ENCODE assay signal across 19 cellular contexts in genomic region chr2:205357732-205358131, GRCh38.
A peak's percentile ranks its signal among the peaks of the same experiment; 100 is the strongest.
DNase-seq lines count a peak whose midpoint lies in the region; FAIRE-seq and TF ChIP-seq lines count a peak whose summit lies in the region.
"Had no signal": no experiment of that assay in that cellular context is flagged by ENCODE, and none has a peak within 500 bp of the region (broad histone marks: within the 10 kb centered on the region; RNA-seq: fewer than 3 reads in every experiment).

No MANE protein-coding gene starts in this region.

- H3K23ac ChIP-seq in H9 (ENCODE audit: insufficient read length, low read depth, low read length) = no peak overlapping the region

- no peak for FAIRE-seq in astrocyte (lab: Jason Lieb, UNC)
- FAIRE-seq: GM18507, GM19239 had no signal

- H3K4ac ChIP-seq in H9 (ENCODE audit: low read depth, low read length) = no peak overlapping the region

- peaks cover 6% of the 10 kb centered on the region; the same call in 1 of the 2 replicates for H3K4me1 ChIP-seq in H9 (ENCODE audit: insufficient read depth, low read length)
- H3K4me1 ChIP-seq in HUES64 (ENCODE audit: insufficient read depth, low read length) = peaks cover 23% of the 10 kb centered on the region
- peaks cover 9% of the 10 kb centered on the region for H3K4me1 ChIP-seq in astrocyte (ENCODE audit: insufficient read depth, low read length)
- peaks cover 8% of the 10 kb centered on the region for H3K4me1 ChIP-seq in neural progenitor cell
- no peaks in the 10 kb centered on the region for H3K4me1 ChIP-seq in stomach

- no peak overlapping the region for H3K4me3 ChIP-seq in HUES64 (ENCODE audit: low read length)
- no peak overlapping the region for H3K4me3 ChIP-seq in astrocyte (ENCODE audit: insufficient read depth, low read depth, low read length)
- H3K4me3 ChIP-seq in neural progenitor cell = no peak overlapping the region
- no peak overlapping the region for H3K4me3 ChIP-seq in stomach
- no peak overlapping the region for H3K4me3 ChIP-seq in brain microvascular endothelial cell (ENCODE audit: low read depth, low read length)

- H3K4me3 Mint-ChIP-seq in H9 (no peak overlapping the region), astrocyte (ENCODE audit: unreplicated experiment) (no peak overlapping the region), neural progenitor cell (no peak overlapping the region)
- H3K4me3 Mint-ChIP-seq: CD4-positive, CD25-positive, alpha-beta regulatory T cell had no signal

- intact Hi-C loops in stomach (cut with DNase I; ENCODE audit: low total_unique reads) = no loop called here

- H3K9me3 ChIP-seq in H9 (ENCODE audit: control insufficient read depth, low read depth, low read length) = no peaks in the 10 kb centered on the region
- H3K9me3 ChIP-seq in HUES64 (ENCODE audit: insufficient read depth, low read depth, low read length) = no peaks in the 10 kb centered on the region
- H3K9me3 ChIP-seq in astrocyte (ENCODE audit: insufficient read depth, low read depth, low read length) = no peaks in the 10 kb centered on the region
- H3K9me3 ChIP-seq in neural progenitor cell (ENCODE audit: low read depth) = no peaks in the 10 kb centered on the region
- no peaks in the 10 kb centered on the region for H3K9me3 ChIP-seq in stomach

- no peak for TF ChIP-seq POLR2A in stomach (IDR thresholded peaks at IDR 0.05)

- no peaks in the 10 kb centered on the region for H3F3A ChIP-seq in neural progenitor cell (ENCODE audit: low read depth)

- no CpG with 5 or more reads among the region's 2 CpGs for WGBS in H9 (ENCODE audit: extremely low coverage, insufficient read length, low lambda C conversion rate)
- WGBS in HUES64 = 82% methylated on average over 2 of the region's 2 CpGs
- WGBS in stomach, 5 donors = 43 to 65% (median 50%) methylated on average over 2 of the region's 2 CpGs

- H4K91ac ChIP-seq in H9 (ENCODE audit: insufficient read length, low read depth, low read length) = no peak overlapping the region

- H3K9me3 Mint-ChIP-seq in H9 (peaks cover 0 to 3% of the 10 kb centered on the region in 2 experiments; a peak in 3 of 5 replicates), astrocyte (ENCODE audit: unreplicated experiment) (no peaks in the 10 kb centered on the region), neural progenitor cell (no peaks in the 10 kb centered on the region)

- H4K20me1 ChIP-seq in H9 (ENCODE audit: control insufficient read depth, insufficient read depth, insufficient read length) = no peaks in the 10 kb centered on the region
- no peaks in the 10 kb centered on the region for H4K20me1 ChIP-seq in astrocyte (ENCODE audit: insufficient read depth, low read length)
- no peaks in the 10 kb centered on the region for H4K20me1 ChIP-seq in neural progenitor cell (ENCODE audit: low read depth)

- in situ Hi-C loops in brain microvascular endothelial cell (cut with HindIII; ENCODE audit: low pct_ligation_motif_present, low sequenced_read_pairs) = no loop called here

- peaks cover 33% of the 10 kb centered on the region in 2 experiments for H3K4me1 Mint-ChIP-seq in H9
- peaks cover 23% of the 10 kb centered on the region for H3K4me1 Mint-ChIP-seq in astrocyte (ENCODE audit: low read depth, unreplicated experiment)
- peaks cover 17% of the 10 kb centered on the region for H3K4me1 Mint-ChIP-seq in neural progenitor cell
- H3K4me1 Mint-ChIP-seq: CD4-positive, CD25-positive, alpha-beta regulatory T cell had no signal

- H3K9ac ChIP-seq in H9 (ENCODE audit: extremely low read depth, insufficient read length, low read length) (no peak overlapping the region), HUES64 (ENCODE audit: low read depth, low read length) (no peak overlapping the region; the same call in 1 of the 2 replicates), astrocyte (ENCODE audit: low read length) (no peak overlapping the region), neural progenitor cell (no peak overlapping the region)
- H3K9ac ChIP-seq: KMS-11 had no signal

- H3K23me2 ChIP-seq in H9 (ENCODE audit: insufficient read length, low read depth, low read length, poor library complexity, severe bottlenecking) = no peaks in the 10 kb centered on the region

- no peak overlapping the region for H4K8ac ChIP-seq in H9 (replicated peaks; ENCODE audit: insufficient read length, low read depth, low read length)

- TF ChIP-seq EP300 in stomach (IDR thresholded peaks at IDR 0.05) = no peak

- no peak overlapping the region for H2BK5ac ChIP-seq in H9 (ENCODE audit: insufficient read length, low read length)

- peak overlapping the region; percentile 21 to 80 (median 76); a peak in 6 of 7 replicates for H3K27ac Mint-ChIP-seq in H9
- peak overlapping the region; percentile 83 for H3K27ac Mint-ChIP-seq in astrocyte (ENCODE audit: unreplicated experiment)
- H3K27ac Mint-ChIP-seq in neural progenitor cell = peak overlapping the region; percentile 9
- H3K27ac Mint-ChIP-seq: CD4-positive, CD25-positive, alpha-beta regulatory T cell had no signal

- no peaks in the 10 kb centered on the region for H3K79me1 ChIP-seq in H9 (ENCODE audit: insufficient read depth, low read depth, low read length, poor library complexity, severe bottlenecking)

- H2BK20ac ChIP-seq in H9 (ENCODE audit: low read depth, low read length, poor library complexity, severe bottlenecking) = no peak overlapping the region

- H3K4me2 ChIP-seq in H9 (ENCODE audit: insufficient read depth, insufficient read length, low read length) (no peak overlapping the region), astrocyte (ENCODE audit: low read length) (no peak overlapping the region), neural progenitor cell (no peak overlapping the region)
- H3K4me2 ChIP-seq: KMS-11 had no signal

- no peak for TF ChIP-seq CTCF in H9 (conservative IDR thresholded peaks at IDR 0.05)
- TF ChIP-seq CTCF in astrocyte (IDR thresholded peaks at IDR 0.05; ENCODE audit: insufficient read depth, low read depth, low read length) = no peak
- no peak for TF ChIP-seq CTCF in neural progenitor cell (IDR thresholded peaks at IDR 0.05)
- TF ChIP-seq CTCF in stomach (IDR thresholded peaks at IDR 0.05) = no peak
- no peak for TF ChIP-seq CTCF in brain microvascular endothelial cell (IDR thresholded peaks at IDR 0.05; ENCODE audit: low read depth, low read length, missing control alignments)

- H3K56ac ChIP-seq in H9 (ENCODE audit: insufficient read length, low read depth, low read length) = no peak overlapping the region

- H3T11ph ChIP-seq in H9 (ENCODE audit: low read length) = no peak overlapping the region

- peak overlapping the region; percentile 97 for H3K27ac ChIP-seq in H9 (ENCODE audit: insufficient read length, low read depth, low read length)
- H3K27ac ChIP-seq in HUES64 (ENCODE audit: low read depth, low read length) = peak overlapping the region; percentile 54
- no peak overlapping the region for H3K27ac ChIP-seq in astrocyte (ENCODE audit: low read depth, low read length)
- no peak overlapping the region for H3K27ac ChIP-seq in neural progenitor cell
- H3K27ac ChIP-seq in stomach = no peak overlapping the region
- H3K27ac ChIP-seq in brain microvascular endothelial cell = no peak overlapping the region
- H3K27ac ChIP-seq: KMS-11 had no signal

- H2BK120ac ChIP-seq in H9 (ENCODE audit: low read depth, low read length, poor library complexity, severe bottlenecking) = peak overlapping the region; percentile 77

- H3K27me3 Mint-ChIP-seq in H9 (ENCODE audit: low read depth) (no peaks in the 10 kb centered on the region), astrocyte (ENCODE audit: low read depth, unreplicated experiment) (no peaks in the 10 kb centered on the region), neural progenitor cell (ENCODE audit: insufficient read depth, low read depth) (no peaks in the 10 kb centered on the region)
- H3K27me3 Mint-ChIP-seq: CD4-positive, CD25-positive, alpha-beta regulatory T cell had no signal

- no peaks in the 10 kb centered on the region; a peak in 1 of 7 replicates for H3K36me3 Mint-ChIP-seq in H9 (ENCODE audit: insufficient read depth in 1 of 3, low read depth in 3 of 3)
- H3K36me3 Mint-ChIP-seq in astrocyte (ENCODE audit: low read depth, unreplicated experiment) = no peaks in the 10 kb centered on the region
- H3K36me3 Mint-ChIP-seq in neural progenitor cell = no peaks in the 10 kb centered on the region
- H3K36me3 Mint-ChIP-seq: CD4-positive, CD25-positive, alpha-beta regulatory T cell had no signal

- H2AK5ac ChIP-seq in H9 (ENCODE audit: insufficient read length, low read length) = no peak overlapping the region

- DNase-seq in H9 = no peak
- no peak for DNase-seq in astrocyte (ENCODE audit: low read depth)
- DNase-seq in neural progenitor cell (ENCODE audit: low spot score) = no peak
- no peak for DNase-seq in stomach
- no peak for DNase-seq in brain microvascular endothelial cell
- DNase-seq in DMS153 treated with DMSO at 0.1 percent for 48 hours (lab: John Stamatoyannopoulos, UW; ENCODE audit: unreplicated experiment) = no peak
- DNase-seq: CD4-positive, CD25-positive, alpha-beta regulatory T cell; GDM1; NCI-H1105 treated with DMSO at 0.1 percent for 48 hours; NCI-H2081; NCI-H2171; NCI-H345; NCI-H524 treated with DMSO at 0.1 percent for 48 hours; NCI-H82; SW 1271 had no signal

- H2AFZ ChIP-seq in H9 (ENCODE audit: low read length) (no peak overlapping the region), astrocyte (ENCODE audit: low read depth, low read length) (no peak overlapping the region), neural progenitor cell (replicated peaks) (no peak overlapping the region)

- no peak overlapping the region for H2BK15ac ChIP-seq in H9 (ENCODE audit: low read depth, low read length)

- no peak overlapping the region for H4K5ac ChIP-seq in H9 (ENCODE audit: insufficient read length, low read depth, low read length)

- H2BK12ac ChIP-seq in H9 (ENCODE audit: insufficient read length, low read depth, low read length) = no peak overlapping the region

- no peaks in the 10 kb centered on the region for H3K27me3 ChIP-seq in H9 (ENCODE audit: insufficient read depth, low read length)
- H3K27me3 ChIP-seq in HUES64 (ENCODE audit: insufficient read depth, low read length) = no peaks in the 10 kb centered on the region
- H3K27me3 ChIP-seq in astrocyte (ENCODE audit: insufficient read depth, low read length) = no peaks in the 10 kb centered on the region
- no peaks in the 10 kb centered on the region for H3K27me3 ChIP-seq in neural progenitor cell
- no peaks in the 10 kb centered on the region for H3K27me3 ChIP-seq in stomach
- no peaks in the 10 kb centered on the region for H3K27me3 ChIP-seq in brain microvascular endothelial cell (replicated peaks)

- H3K36me3 ChIP-seq in HUES64 (ENCODE audit: insufficient read depth, low read length) (no peaks in the 10 kb centered on the region), astrocyte (ENCODE audit: insufficient read depth, low read length) (no peaks in the 10 kb centered on the region), neural progenitor cell (no peaks in the 10 kb centered on the region), stomach (no peaks in the 10 kb centered on the region), brain microvascular endothelial cell (replicated peaks) (no peaks in the 10 kb centered on the region)

- H3K79me2 ChIP-seq in H9 (ENCODE audit: insufficient read depth, low read length) (peaks cover 2% of the 10 kb centered on the region; the same call in 1 of the 2 replicates), astrocyte (ENCODE audit: insufficient read depth, low read length) (no peaks in the 10 kb centered on the region), neural progenitor cell (ENCODE audit: low read depth) (no peaks in the 10 kb centered on the region)

- no peak overlapping the region for H3K18ac ChIP-seq in H9 (ENCODE audit: insufficient read length, low read depth, low read length)

- no peak overlapping the region for H3K14ac ChIP-seq in H9 (ENCODE audit: insufficient read depth, low read length)

Comparison
In these comparisons a context has a peak if more than half of its experiments do, and no peak if none do; other contexts are left out.
1. H3K27ac ChIP-seq: peak in H9 (single experiment) and HUES64 (single experiment); none in astrocyte (single experiment), neural progenitor cell (single experiment), stomach (0 of 5) and brain microvascular endothelial cell (single experiment).
2. H3K27ac Mint-ChIP-seq: peak in every context shown above with its lines; median percentile 83 in astrocyte; 76 in H9; 9 in neural progenitor cell.